8 cellular contexts compared by ENCODE assay signal in the genomic region with DNA sequence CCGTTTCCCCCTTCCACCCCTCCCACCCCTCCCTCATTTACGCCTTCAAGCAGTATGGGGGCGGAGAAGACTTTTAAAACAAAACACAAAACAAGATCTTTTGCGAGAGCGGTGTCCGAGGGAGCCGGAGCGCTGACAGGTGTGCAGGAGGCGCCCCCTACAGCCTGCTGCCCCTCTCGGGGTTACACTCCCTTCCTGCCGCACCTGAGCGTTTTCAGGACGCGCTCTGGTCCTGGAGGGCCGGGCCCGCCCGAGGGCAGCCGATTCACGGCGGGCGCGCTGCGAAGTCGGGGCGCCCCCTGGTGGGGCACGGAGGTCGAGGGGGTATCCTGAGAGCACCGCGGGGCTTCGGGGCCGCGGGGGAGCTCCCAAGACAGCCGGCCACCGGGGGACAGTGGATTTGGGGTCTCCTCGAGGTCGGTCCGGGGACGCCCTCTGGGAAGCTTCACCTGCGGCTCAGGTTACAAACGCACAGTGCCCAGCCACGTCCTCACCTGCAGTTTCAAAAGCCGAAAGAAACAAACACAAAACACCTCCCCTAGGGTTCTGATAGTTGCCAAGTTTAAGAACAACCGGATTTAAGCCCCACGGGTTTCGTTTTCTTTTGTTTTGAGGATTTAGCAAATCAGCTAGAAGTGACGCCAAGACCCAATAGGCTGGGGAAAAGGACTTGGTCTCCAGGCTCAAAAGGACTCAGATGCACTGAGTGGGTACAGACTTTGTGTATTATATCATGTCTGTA. TPM values are rescaled to one million over a fixed set of nuclear protein-coding genes. Genes with fewer than 3 reads are reported as not detected.
A peak's percentile ranks its signal among the peaks of the same experiment; 100 is the strongest.
DNase-seq lines count a peak whose midpoint lies in the region; ATAC-seq and TF ChIP-seq lines count a peak whose summit lies in the region.

No MANE protein-coding gene starts in this region.

- H3K9ac ChIP-seq in parathyroid adenoma = no peak overlapping the region

- no peak overlapping the region for H3K27ac ChIP-seq in parathyroid adenoma
- no peak overlapping the region for H3K27ac ChIP-seq in upper lobe of right lung

- TF ChIP-seq CTCF in fibroblast of the aortic adventitia (IDR thresholded peaks at IDR 0.05; ENCODE audit: insufficient read depth, low read length) (peak; percentile 47), parathyroid adenoma (IDR thresholded peaks at IDR 0.05) (peak; percentile 11), upper lobe of right lung (IDR thresholded peaks at IDR 0.05) (peak; percentile 74)

- H3K9me3 ChIP-seq in parathyroid adenoma (ENCODE audit: control insufficient read depth, low read length) = no peaks in the 10 kb centered on the region
- H3K9me3 ChIP-seq in upper lobe of right lung = no peaks in the 10 kb centered on the region

- no peak overlapping the region for H2AFZ ChIP-seq in parathyroid adenoma

- H3K4me2 ChIP-seq in parathyroid adenoma (ENCODE audit: low read length) = peak overlapping the region; percentile 41

- H3K4me3 ChIP-seq in fibroblast of the aortic adventitia (ENCODE audit: low read depth, low read length) (peak overlapping the region; percentile 53), parathyroid adenoma (ENCODE audit: low read depth, low read length) (peak overlapping the region; percentile 19), upper lobe of right lung (peak overlapping the region; percentile 34)

- peaks cover 23% of the 10 kb centered on the region for H3K27me3 ChIP-seq in parathyroid adenoma (ENCODE audit: control insufficient read depth, insufficient read depth, low read length)
- H3K27me3 ChIP-seq in upper lobe of right lung = peaks cover 68% of the 10 kb centered on the region

- peak; percentile 67 for DNase-seq in AG20443 (ENCODE audit: low spot score)
- DNase-seq in NCI-H748 treated with DMSO at 0.1 percent for 48 hours (lab: John Stamatoyannopoulos, UW) = peak; percentile 28
- DNase-seq in activated T-cell treated with anti-CD3 and anti-CD28 coated beads for 4 hours = peak; percentile 67
- no peak for DNase-seq in fibroblast of the aortic adventitia (ENCODE audit: low read depth)
- peak; percentile 84 for DNase-seq in upper lobe of right lung

- H3K4me1 ChIP-seq in parathyroid adenoma (no peaks in the 10 kb centered on the region), upper lobe of right lung (peaks cover 14% of the 10 kb centered on the region)

- ATAC-seq in GM19043 (IDR thresholded peaks at IDR 0.05; ENCODE audit: low read depth, unreplicated experiment) (peak; percentile 71), HG03280 (IDR thresholded peaks at IDR 0.05; ENCODE audit: unreplicated experiment) (peak; percentile 85), upper lobe of right lung (peak; percentile 95)

- H3K79me2 ChIP-seq in parathyroid adenoma = no peaks in the 10 kb centered on the region

- H3K36me3 ChIP-seq in parathyroid adenoma (ENCODE audit: control insufficient read depth, insufficient read depth, low read length) (no peaks in the 10 kb centered on the region), upper lobe of right lung (no peaks in the 10 kb centered on the region)

- intact Hi-C loops in upper lobe of right lung (cut with DNase I) = loop anchor here (10.0 kb wide), 1 partner anchor 199 kb away; no protein-coding TSS in a partner anchor

RNA-seq across cellular contexts. Expression of gene NEUROG2, which starts 8.0 kb away (rescaled TPM):
- total RNA-seq in fibroblast of the aortic adventitia (ENCODE audit: low replicate concordance) (not detected in 2 replicates), upper lobe of right lung (not detected)

Comparison
In these comparisons a context has a peak if more than half of its experiments do, and no peak if none do; other contexts are left out.
1. CTCF ChIP-seq: peak in every context shown above with its lines; median percentile 74 in upper lobe of right lung; 47 in fibroblast of the aortic adventitia; 11 in parathyroid adenoma.